ENCODE assay signal across 1 cellular context in the genomic region with DNA sequence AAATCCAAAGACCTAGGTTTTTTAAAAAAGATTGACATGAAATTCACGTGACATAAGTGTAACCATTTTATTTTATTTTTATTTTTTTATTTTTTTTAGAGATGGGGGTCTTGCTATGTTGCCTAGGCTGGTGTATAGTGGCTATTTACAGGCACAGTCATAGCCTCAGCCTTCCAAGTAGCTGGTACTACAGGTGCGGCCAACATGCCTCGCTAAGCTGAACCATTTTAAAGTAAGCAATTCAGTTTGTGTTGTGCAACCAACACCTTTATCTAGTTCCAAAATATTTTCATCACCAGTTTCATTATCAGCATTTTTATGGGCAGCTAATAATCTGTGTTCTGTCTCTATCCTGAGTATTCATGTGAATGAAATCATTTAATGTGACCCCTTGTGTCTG.
TF ChIP-seq lines count a peak whose summit lies in the region.

No MANE protein-coding gene starts in this region.

TF ChIP-seq in HepG2, 621 proteins besides CTCF, POLR2A, EP300 and RAD21 (continued from another document):
- TF ChIP-seq, protein P1, sequence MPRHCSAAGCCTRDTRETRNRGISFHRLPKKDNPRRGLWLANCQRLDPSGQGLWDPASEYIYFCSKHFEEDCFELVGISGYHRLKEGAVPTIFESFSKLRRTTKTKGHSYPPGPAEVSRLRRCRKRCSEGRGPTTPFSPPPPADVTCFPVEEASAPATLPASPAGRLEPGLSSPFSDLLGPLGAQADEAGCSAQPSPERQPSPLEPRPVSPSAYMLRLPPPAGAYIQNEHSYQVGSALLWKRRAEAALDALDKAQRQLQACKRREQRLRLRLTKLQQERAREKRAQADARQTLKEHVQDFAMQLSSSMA (CRISPR knock-in tag; IDR thresholded peaks at IDR 0.05) = no peak
- TF ChIP-seq ZNF333 (CRISPR knock-in tag; IDR thresholded peaks at IDR 0.05; ENCODE audit: borderline replicate concordance) (no peak), NCOR1 (IDR thresholded peaks at IDR 0.05; ENCODE audit: borderline replicate concordance, low read length) (no peak)
